7 cellular contexts compared by ENCODE assay signal in the genomic region with DNA sequence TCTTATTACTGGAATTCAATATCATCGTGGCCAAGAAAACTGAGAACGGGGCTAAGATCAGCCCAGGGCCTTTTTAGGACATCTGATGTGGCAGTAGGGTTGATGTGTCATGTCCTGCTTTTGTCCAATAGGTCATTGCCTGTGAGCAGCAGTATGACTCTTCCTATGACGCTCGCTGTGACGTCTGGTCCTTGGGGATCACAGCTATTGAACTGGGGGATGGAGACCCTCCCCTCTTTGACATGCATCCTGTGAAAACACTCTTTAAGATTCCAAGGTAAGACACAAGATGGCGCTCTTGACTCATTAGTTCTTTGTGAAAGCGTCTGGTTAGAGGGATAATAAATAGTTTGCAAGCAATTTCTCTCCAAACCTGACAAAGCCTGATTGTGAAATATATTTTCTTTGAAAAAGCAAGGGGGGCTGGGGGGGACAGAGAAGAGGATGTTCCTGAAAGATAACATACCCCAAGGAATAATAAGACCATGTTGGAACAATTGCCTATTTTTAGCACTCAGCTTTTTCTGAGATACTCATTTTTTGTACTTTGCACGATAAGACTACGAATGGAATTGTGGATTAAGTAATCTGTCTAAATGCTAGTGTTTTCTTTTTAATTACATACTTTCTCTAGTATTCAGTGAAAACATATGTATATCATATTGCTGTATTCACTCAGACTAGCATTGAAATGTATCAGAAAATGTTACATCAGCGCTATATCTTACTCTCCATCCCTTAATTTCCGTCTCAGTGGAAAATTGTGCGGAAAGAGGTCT. TPM values are rescaled to one million over a fixed set of nuclear protein-coding genes. Genes with fewer than 3 reads are reported as not detected.
A peak's percentile ranks its signal among the peaks of the same experiment; 100 is the strongest.
DNase-seq lines count a peak whose midpoint lies in the region; ATAC-seq and TF ChIP-seq lines count a peak whose summit lies in the region.

No MANE protein-coding gene starts in this region.

- intact Hi-C loops in right lobe of liver (cut with DNase I) = no loop called here

- H3K4me3 ChIP-seq in brain microvascular endothelial cell (ENCODE audit: low read depth, low read length) (no peak overlapping the region), right lobe of liver (no peak overlapping the region)

- in situ Hi-C loops in brain microvascular endothelial cell (cut with HindIII; ENCODE audit: low pct_ligation_motif_present, low sequenced_read_pairs) = no loop called here

- ATAC-seq in right lobe of liver (peak in 3 of 4 donors; percentile 31 to 62 (median 58)), GM19324 (IDR thresholded peaks at IDR 0.05; ENCODE audit: low FRiP score, unreplicated experiment) (no peak)

- TF ChIP-seq CTCF in brain microvascular endothelial cell (IDR thresholded peaks at IDR 0.05; ENCODE audit: low read depth, low read length, missing control alignments) (peak; percentile 62), right lobe of liver (IDR thresholded peaks at IDR 0.05) (peak; percentile 14 to 49 (median 24))

- H3K27me3 ChIP-seq in brain microvascular endothelial cell (replicated peaks) (peaks cover 5% of the 10 kb centered on the region), right lobe of liver (no peaks in the 10 kb centered on the region)

- H3K27ac ChIP-seq in brain microvascular endothelial cell = no peak overlapping the region
- no peak overlapping the region for H3K27ac ChIP-seq in right lobe of liver

- H3K4me1 ChIP-seq in right lobe of liver = no peaks in the 10 kb centered on the region

- whole genome bisulfite sequencing in right lobe of liver (ENCODE audit: insufficient coverage, low coverage, low lambda C conversion rate, missing lambda C conversion rate) = 44% methylated on average over 12 of the region's 12 CpGs

- no peaks in the 10 kb centered on the region for H3K9me3 ChIP-seq in right lobe of liver

- H3K36me3 ChIP-seq in brain microvascular endothelial cell (replicated peaks) = no peaks in the 10 kb centered on the region
- H3K36me3 ChIP-seq in right lobe of liver = no peaks in the 10 kb centered on the region

- TF ChIP-seq POLR2A in right lobe of liver (IDR thresholded peaks at IDR 0.05) = no peak

- DNase-seq in EL = peak; percentile 45
- DNase-seq in HS-5 (ENCODE audit: low read depth) = peak; percentile 49
- peak; percentile 91 for DNase-seq in NCI-H748 (lab: John Stamatoyannopoulos, UW; ENCODE audit: unreplicated experiment)
- peak; percentile 56 for DNase-seq in brain microvascular endothelial cell
- DNase-seq in right lobe of liver = no peak
- no peak for DNase-seq in activated effector memory CD4-positive, alpha-beta T cell treated with Interleukin-2 at 50 U/mL for 16 hours

RNA-seq across cellular contexts. Expression of a gene that starts 58.1 kb away (rescaled TPM):
- total RNA-seq in right lobe of liver = under 1 TPM in 2 of 6 experiments, not detected in 4; 0.18 to 0.25 TPM

Comparison
In these comparisons a context has a peak if more than half of its experiments do, and no peak if none do; other contexts are left out.
1. DNase-seq: peak in EL (single experiment), HS-5 (single experiment), NCI-H748 (single experiment) and brain microvascular endothelial cell (single experiment); none in right lobe of liver (0 of 3) and activated effector memory CD4-positive, alpha-beta T cell treated with Interleukin-2 at 50 U/mL for 16 hours (single experiment).